In genomic region chr2:225025917-225026571, GRCh38 we compare ENCODE assay signal across 9 cellular contexts. TPM values are rescaled to one million over a fixed set of nuclear protein-coding genes. Genes with fewer than 3 reads are reported as not detected.
DNase-seq lines count a peak whose midpoint lies in the region; ATAC-seq and TF ChIP-seq lines count a peak whose summit lies in the region.
"Had no signal": no experiment of that assay in that cellular context is flagged by ENCODE, and none has a peak within 500 bp of the region (broad histone marks: within the 10 kb centered on the region; RNA-seq: fewer than 3 reads in every experiment).

No MANE protein-coding gene starts in this region.

- H3K4me3 Mint-ChIP-seq in HFFc6 (peak overlapping the region; percentile 14), type B pancreatic cell (no peak overlapping the region)

- no peak overlapping the region for H3K4me3 ChIP-seq in AG10803 (ENCODE audit: low read length)

- H3K9me3 Mint-ChIP-seq in HFFc6 (no peaks in the 10 kb centered on the region), type B pancreatic cell (no peaks in the 10 kb centered on the region)

- no peak for ATAC-seq in HG03521 (IDR thresholded peaks at IDR 0.05; ENCODE audit: unreplicated experiment)

- DNase-seq in AG10803 (ENCODE audit: low read depth) (peak; percentile 93), HFFc6 (peak; percentile 74), UCSD-AML1 (lab: John Stamatoyannopoulos, UW; ENCODE audit: unreplicated experiment) (peak; percentile 49), kidney glomerular epithelial cell (lab: John Stamatoyannopoulos, UW) (peak; percentile 35), SK-N-DZ (ENCODE audit: low spot score) (no peak), type B pancreatic cell (ENCODE audit: extremely low spot score, unreplicated experiment) (no peak), NCI-H1930 (lab: John Stamatoyannopoulos, UW) (no peak)
- DNase-seq: stimulated activated CD4-positive, alpha-beta T cell treated with anti-CD3 and anti-CD28 coated beads, Interleukin-2, amount 100 ng/mL, for 48 hours had no signal

- H3K27me3 Mint-ChIP-seq in HFFc6 (ENCODE audit: insufficient read depth): peaks cover 4% of the 10 kb centered on the region; the same call in 1 of the 2 replicates
- peaks cover 9% of the 10 kb centered on the region for H3K27me3 Mint-ChIP-seq in type B pancreatic cell

- peaks cover 33% of the 10 kb centered on the region for H3K36me3 Mint-ChIP-seq in HFFc6 (ENCODE audit: low read depth)
- H3K36me3 Mint-ChIP-seq in type B pancreatic cell: no peaks in the 10 kb centered on the region

- H3K4me1 Mint-ChIP-seq in HFFc6 (ENCODE audit: low read depth) (peaks cover 62% of the 10 kb centered on the region), type B pancreatic cell (ENCODE audit: unreplicated experiment) (no peaks in the 10 kb centered on the region)

- no peak for TF ChIP-seq CTCF in AG10803 (conservative IDR thresholded peaks at IDR 0.05; ENCODE audit: low read length)
- TF ChIP-seq CTCF in HFFc6 (IDR thresholded peaks at IDR 0.05): no peak
- TF ChIP-seq CTCF in type B pancreatic cell (conservative IDR thresholded peaks at IDR 0.05): no peak

- peak overlapping the region; percentile 84 for H3K27ac Mint-ChIP-seq in HFFc6
- no peak overlapping the region for H3K27ac Mint-ChIP-seq in type B pancreatic cell

RNA-seq across cellular contexts. Expression of gene DOCK10, which starts 16.2 kb away (rescaled TPM):
- 10 to 100 TPM; 61.1 to 78.8 (median 75.8) TPM for total RNA-seq in HFFc6 (2021; fragmentation: NEBNext Ultra II Directional; extraction: Animal tissue kit (Norgen Biotek cat#: 25700))
- 7.9 and 11.6 TPM in 2 replicates for polyA plus RNA-seq in SK-N-DZ (2014; cell fraction: cytosol; rRNA removed)
- polyA plus RNA-seq in SK-N-DZ (2014; cell fraction: nucleus; rRNA removed): 5.7 and 8.7 TPM in 2 replicates
- total RNA-seq in type B pancreatic cell (ENCODE audit: low replicate concordance): 1.7 and 3.5 TPM in 2 replicates

Comparison
In these comparisons a context has a peak if more than half of its experiments do, and no peak if none do; other contexts are left out.
1. DNase-seq: peak in AG10803 (single experiment), HFFc6 (single experiment), UCSD-AML1 (single experiment) and kidney glomerular epithelial cell (single experiment); none in SK-N-DZ (single experiment), type B pancreatic cell (single experiment) and NCI-H1930 (0 of 2).
2. RNA of gene DOCK10, which starts 16.2 kb away (total RNA-seq): 61.1 to 78.8 TPM in HFFc6; 1.7 to 3.5 TPM in type B pancreatic cell; every median in the first group is over 10 times any median in the second.